In genomic region chr14:89543420-89543790, GRCh38 we compare ENCODE assay signal across 14 cellular contexts.
A peak's percentile ranks its signal among the peaks of the same experiment; 100 is the strongest.
DNase-seq lines count a peak whose midpoint lies in the region; ATAC-seq and TF ChIP-seq lines count a peak whose summit lies in the region.
"Had no signal": no experiment of that assay in that cellular context is flagged by ENCODE, and none has a peak within 500 bp of the region (broad histone marks: within the 10 kb centered on the region; RNA-seq: fewer than 3 reads in every experiment).

No MANE protein-coding gene starts in this region.

- TF ChIP-seq EP300 in stomach (IDR thresholded peaks at IDR 0.05): no peak

- ATAC-seq in naive thymus-derived CD8-positive, alpha-beta T cell: no peak
- no peak for ATAC-seq in GM21723 (IDR thresholded peaks at IDR 0.05; ENCODE audit: unreplicated experiment)

- H3K27me3 ChIP-seq in left ventricle myocardium inferior (ENCODE audit: low read depth): no peaks in the 10 kb centered on the region
- H3K27me3 ChIP-seq in endodermal cell (ENCODE audit: control insufficient read depth, insufficient read depth, low read length, poor library complexity, severe bottlenecking): no peaks in the 10 kb centered on the region
- no peaks in the 10 kb centered on the region for H3K27me3 ChIP-seq in stomach
- no peaks in the 10 kb centered on the region for H3K27me3 ChIP-seq in A673 (replicated peaks; ENCODE audit: insufficient read depth, low read depth, low read length, poor library complexity)

- no peak for TF ChIP-seq POLR2A in stomach (IDR thresholded peaks at IDR 0.05)

- POLR2A ChIA-PET in naive thymus-derived CD8-positive, alpha-beta T cell (lab: Charles Lee): no interaction called here
- POLR2A ChIA-PET in A673 (lab: Charles Lee; ENCODE audit: low non-redundant PET): no interaction called here

- H3K27ac Mint-ChIP-seq in endodermal cell: no peak overlapping the region
- peak overlapping the region in 8 of 10 donors; percentile 1 to 85 (median 56) for H3K27ac Mint-ChIP-seq in naive thymus-derived CD8-positive, alpha-beta T cell
- H3K27ac Mint-ChIP-seq in HFFc6: no peak overlapping the region

- H3K4me3 Mint-ChIP-seq in endodermal cell: no peak overlapping the region
- H3K4me3 Mint-ChIP-seq in naive thymus-derived CD8-positive, alpha-beta T cell: peak overlapping the region in 4 of 10 donors; percentile 9 to 65 (median 23)
- no peak overlapping the region for H3K4me3 Mint-ChIP-seq in HFFc6

- WGBS in endodermal cell (ENCODE audit: insufficient coverage in 1 of 2, insufficient read length in 1 of 2), 2 experiments: 77 to 88% methylated on average over 4 to 7 of the region's 7 CpGs
- 24 to 42% (median 32%) methylated on average over 7 of the region's 7 CpGs for WGBS in stomach, 5 donors

- BruUV-seq in A673 (replicated peaks; lab: Mats Ljungman, UMichigan): no TSS peak

- no peak overlapping the region for H3K9ac ChIP-seq in endodermal cell (ENCODE audit: extremely low read depth, low read length, poor library complexity, severe bottlenecking)
- H3K9ac ChIP-seq: parathyroid adenoma had no signal

- H3K36me3 ChIP-seq in left ventricle myocardium inferior (no peaks in the 10 kb centered on the region), endodermal cell (ENCODE audit: control insufficient read depth, insufficient read depth, low read length) (no peaks in the 10 kb centered on the region), stomach (peaks cover 0 to 3% (median under 1%) of the 10 kb centered on the region in 4 donors), A673 (ENCODE audit: insufficient read depth, low read length, poor library complexity, severe bottlenecking) (no peaks in the 10 kb centered on the region)

- H3K9me3 Mint-ChIP-seq in endodermal cell (no peaks in the 10 kb centered on the region), HFFc6 (no peaks in the 10 kb centered on the region)
- no peaks in the 10 kb centered on the region for H3K9me3 Mint-ChIP-seq in naive thymus-derived CD8-positive, alpha-beta T cell

- H3K4me1 ChIP-seq in left ventricle myocardium inferior (peaks cover 15% of the 10 kb centered on the region), endodermal cell (ENCODE audit: control insufficient read depth, insufficient read depth, low read length) (no peaks in the 10 kb centered on the region), stomach (peaks cover 5 to 22% (median 9%) of the 10 kb centered on the region in 4 donors), A673 (ENCODE audit: insufficient read depth, low read length, poor library complexity, severe bottlenecking) (no peaks in the 10 kb centered on the region)

- H3K27ac ChIP-seq in left ventricle myocardium inferior (replicated peaks) (peak overlapping the region; percentile 16), endodermal cell (ENCODE audit: low read depth, low read length) (peak overlapping the region; percentile 94), stomach (peak overlapping the region in 1 of 5 donors; percentile 20), A673 (ENCODE audit: low read depth, low read length, poor library complexity, severe bottlenecking) (no peak overlapping the region)
- H3K27ac ChIP-seq: parathyroid adenoma, SK-N-MC had no signal

- H3K9me3 ChIP-seq in left ventricle myocardium inferior (replicated peaks): no peaks in the 10 kb centered on the region
- no peaks in the 10 kb centered on the region for H3K9me3 ChIP-seq in endodermal cell (ENCODE audit: control insufficient read depth, low read length)
- H3K9me3 ChIP-seq in stomach: no peaks in the 10 kb centered on the region
- H3K9me3 ChIP-seq in A673 (ENCODE audit: low read depth, low read length, poor library complexity, severe bottlenecking): no peaks in the 10 kb centered on the region

- DNase-seq in left ventricle myocardium inferior (no peak), cardiac septum (ENCODE audit: low spot score) (no peak), endodermal cell (no peak), stomach (peak; percentile 32), HFFc6 (no peak), A673 (ENCODE audit: low spot score) (no peak)
- DNase-seq in naive thymus-derived CD8-positive, alpha-beta T cell: no peak
- DNase-seq: activated CD4-positive, CD25-positive, alpha-beta regulatory T cell treated with anti-CD3 and anti-CD28 coated beads, Interleukin-2, amount 50 U/mL, for 72 hours; NCI-H187; stimulated activated CD4-positive, alpha-beta T cell treated with anti-CD3 and anti-CD28 coated beads, Interleukin-2, amount 100 ng/mL, for 48 hours; stimulated activated naive CD4-positive, alpha-beta T cell treated with Interleukin-2 at 50 U/mL for 16 hours had no signal

- intact Hi-C loops in left ventricle myocardium inferior (cut with micrococcal nuclease) (no loop called here), cardiac septum (cut with DNase I) (no loop called here), stomach (cut with DNase I; ENCODE audit: low total_unique reads) (no loop called here), A673 (cut with micrococcal nuclease; ENCODE audit: unreplicated experiment) (no loop called here)

- no peaks in the 10 kb centered on the region for H3K27me3 Mint-ChIP-seq in endodermal cell (ENCODE audit: insufficient read depth)
- no peaks in the 10 kb centered on the region for H3K27me3 Mint-ChIP-seq in naive thymus-derived CD8-positive, alpha-beta T cell
- no peaks in the 10 kb centered on the region; the same call in 1 of the 2 replicates for H3K27me3 Mint-ChIP-seq in HFFc6 (ENCODE audit: insufficient read depth)

- CTCF ChIA-PET in A673 (lab: Charles Lee): no interaction called here

- H3K36me3 Mint-ChIP-seq in endodermal cell (ENCODE audit: low read depth): no peaks in the 10 kb centered on the region
- H3K36me3 Mint-ChIP-seq in naive thymus-derived CD8-positive, alpha-beta T cell: peaks cover 0 to 20% (median 9%) of the 10 kb centered on the region in 3 donors
- H3K36me3 Mint-ChIP-seq in HFFc6 (ENCODE audit: low read depth): no peaks in the 10 kb centered on the region

- no peak overlapping the region for H3K4me3 ChIP-seq in left ventricle myocardium inferior
- H3K4me3 ChIP-seq in endodermal cell (ENCODE audit: low read length): no peak overlapping the region
- no peak overlapping the region for H3K4me3 ChIP-seq in stomach
- H3K4me3 ChIP-seq in A673 (ENCODE audit: low read depth, low read length, poor library complexity, severe bottlenecking): no peak overlapping the region
- H3K4me3 ChIP-seq: SK-N-MC had no signal

- TF ChIP-seq CTCF in left ventricle myocardium inferior (IDR thresholded peaks at IDR 0.05; ENCODE audit: borderline replicate concordance) (no peak), endodermal cell (conservative IDR thresholded peaks at IDR 0.05) (no peak), stomach (IDR thresholded peaks at IDR 0.05) (no peak), HFFc6 (IDR thresholded peaks at IDR 0.05) (no peak), A673 (conservative IDR thresholded peaks at IDR 0.05; ENCODE audit: low read depth, low read length) (no peak)

- H3K4me1 Mint-ChIP-seq in endodermal cell (peaks cover 11% of the 10 kb centered on the region), HFFc6 (ENCODE audit: low read depth) (peaks cover 54% of the 10 kb centered on the region)
- peaks cover 36 to 72% (median 60%) of the 10 kb centered on the region in 4 donors for H3K4me1 Mint-ChIP-seq in naive thymus-derived CD8-positive, alpha-beta T cell

Comparison
In these comparisons a context has a peak if more than half of its experiments do, and no peak if none do; other contexts are left out.
1. H3K27ac Mint-ChIP-seq: peak in naive thymus-derived CD8-positive, alpha-beta T cell (8 of 10); none in endodermal cell (single experiment) and HFFc6 (single experiment).